In the genomic region with DNA sequence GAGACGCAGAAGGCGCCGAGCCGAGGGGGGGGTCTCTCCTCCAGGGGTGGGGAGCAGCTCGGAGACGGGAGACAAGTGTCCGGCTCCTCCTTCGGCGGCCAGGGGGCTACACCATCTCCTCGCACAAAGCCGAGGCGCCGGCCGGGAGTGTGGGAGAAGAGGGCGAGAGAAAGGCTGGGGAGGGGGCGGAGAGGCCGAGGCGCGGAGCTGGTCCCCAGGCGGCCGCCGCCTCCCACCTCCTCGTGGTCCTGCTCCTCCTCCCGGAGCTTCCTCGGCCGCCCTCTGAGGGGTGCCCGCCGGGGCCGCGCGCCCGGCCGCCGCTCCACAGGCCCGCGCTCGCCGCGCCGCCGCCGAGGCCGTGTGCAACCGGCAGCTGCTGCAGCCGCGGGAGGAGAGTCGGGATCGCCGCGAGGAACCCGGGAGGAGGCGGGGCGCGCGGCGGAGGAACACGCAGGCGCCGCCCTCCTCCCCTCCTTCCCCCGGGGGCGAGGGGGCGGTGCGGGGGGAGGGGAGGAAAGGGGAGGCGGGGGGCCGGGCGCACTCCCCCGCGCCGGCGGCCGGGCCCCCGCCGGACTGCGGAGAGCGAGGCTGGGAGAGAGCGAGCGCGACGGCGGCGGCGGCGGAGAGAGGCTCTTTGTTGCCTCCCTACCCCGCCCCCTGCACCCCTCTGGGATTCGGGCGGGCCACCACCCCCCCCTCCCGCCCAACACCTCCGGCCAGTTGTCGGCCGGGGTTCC, we compare ENCODE assay signal across 8 cellular contexts. TPM values are rescaled to one million over a fixed set of nuclear protein-coding genes. Genes with fewer than 3 reads are reported as not detected.
DNase-seq lines count a peak whose midpoint lies in the region; ATAC-seq, FAIRE-seq and TF ChIP-seq lines count a peak whose summit lies in the region.

A gene (minus strand): TSS at position 398 of the 737 bp plus-strand sequence. CDS start 433 bp downstream, outside the sequence.

- H3K4me1 ChIP-seq in neutrophil (ENCODE audit: control insufficient read depth in 1 of 2, insufficient read depth in 1 of 2, low read depth in 1 of 2, low read length in 1 of 2) (peaks cover 14 to 22% of the 10 kb centered on the region in 2 experiments), upper lobe of right lung (peaks cover 5% of the 10 kb centered on the region)

- H3K36me3 ChIP-seq in neutrophil = no peaks in the 10 kb centered on the region
- no peaks in the 10 kb centered on the region for H3K36me3 ChIP-seq in upper lobe of right lung

- intact Hi-C loops in upper lobe of right lung (cut with DNase I) = no loop called here

- no peak for FAIRE-seq in RCC 7860 (lab: Jason Lieb, UNC)

- H3K27me3 Mint-ChIP-seq in IgD-negative memory B cell (peaks cover 8% of the 10 kb centered on the region), glutamatergic neuron (ENCODE audit: unreplicated experiment) (peaks cover 12% of the 10 kb centered on the region)
- peaks cover 71% of the 10 kb centered on the region for H3K27me3 Mint-ChIP-seq in activated naive CD8-positive, alpha-beta T cell treated with anti-CD3 and anti-CD28 coated beads, Interleukin-2, amount 10 ng/mL, durations not matched to agents 7 days and 5 days

- peak; percentile 87 for DNase-seq in AG08395 (ENCODE audit: low spot score)
- peak; percentile 78 for DNase-seq in RCC 7860 (ENCODE audit: low spot score)
- peak; percentile 58 for DNase-seq in activated naive CD8-positive, alpha-beta T cell treated with anti-CD3 and anti-CD28 coated beads, Interleukin-2, amount 10 ng/mL, durations not matched to agents 7 days and 5 days
- DNase-seq in glutamatergic neuron = peak; percentile 92
- DNase-seq in upper lobe of right lung = peak; percentile 90

- H3K4me3 Mint-ChIP-seq in IgD-negative memory B cell = peak within 1 kb of the TSS; percentile 83 to 97 (median 90)
- H3K4me3 Mint-ChIP-seq in activated naive CD8-positive, alpha-beta T cell treated with anti-CD3 and anti-CD28 coated beads, Interleukin-2, amount 10 ng/mL, durations not matched to agents 7 days and 5 days = peak within 1 kb of the TSS; percentile 87
- H3K4me3 Mint-ChIP-seq in glutamatergic neuron (ENCODE audit: unreplicated experiment) = peak within 1 kb of the TSS; percentile 100

- H3K4me3 ChIP-seq in neutrophil (ENCODE audit: low read depth in 1 of 2, low read length in 1 of 2) = peak within 1 kb of the TSS; percentile 29 to 66
- H3K4me3 ChIP-seq in upper lobe of right lung = peak within 1 kb of the TSS; percentile 83

- ATAC-seq in GM19035 (IDR thresholded peaks at IDR 0.05; ENCODE audit: unreplicated experiment) (peak; percentile 70), upper lobe of right lung (peak; percentile 95)
- ATAC-seq in activated naive CD8-positive, alpha-beta T cell treated with anti-CD3 and anti-CD28 coated beads, Interleukin-2, amount 10 ng/mL, durations not matched to agents 7 days and 5 days (ENCODE audit: low read depth) = peak; percentile 68

- peak within 1 kb of the TSS in 2 of 3 donors; percentile 39 to 71 for H3K27ac Mint-ChIP-seq in IgD-negative memory B cell
- peak within 1 kb of the TSS; percentile 77 for H3K27ac Mint-ChIP-seq in activated naive CD8-positive, alpha-beta T cell treated with anti-CD3 and anti-CD28 coated beads, Interleukin-2, amount 10 ng/mL, durations not matched to agents 7 days and 5 days
- peak within 1 kb of the TSS; percentile 100 for H3K27ac Mint-ChIP-seq in glutamatergic neuron (ENCODE audit: unreplicated experiment)

- peaks cover 11 to 18% (median 15%) of the 10 kb centered on the region in 3 donors for H3K4me1 Mint-ChIP-seq in IgD-negative memory B cell
- H3K4me1 Mint-ChIP-seq in activated naive CD8-positive, alpha-beta T cell treated with anti-CD3 and anti-CD28 coated beads, Interleukin-2, amount 10 ng/mL, durations not matched to agents 7 days and 5 days = peaks cover 9% of the 10 kb centered on the region
- peaks cover 23% of the 10 kb centered on the region for H3K4me1 Mint-ChIP-seq in glutamatergic neuron (ENCODE audit: low read depth, unreplicated experiment)

- TF ChIP-seq CTCF in glutamatergic neuron (IDR thresholded peaks at IDR 0.05; ENCODE audit: partially characterized antibody, unreplicated experiment) = peak; percentile 14
- TF ChIP-seq CTCF in neutrophil (IDR thresholded peaks at IDR 0.05) = no peak
- TF ChIP-seq CTCF in upper lobe of right lung (IDR thresholded peaks at IDR 0.05) = no peak

- POLR2A ChIA-PET in activated naive CD8-positive, alpha-beta T cell treated with anti-CD3 and anti-CD28 coated beads, Interleukin-2, amount 10 ng/mL, durations not matched to agents 7 days and 5 days (lab: Charles Lee) = interaction anchor here (0.5 kb wide), 1 partner anchor 134 kb away, joined by 3 read pairs; no protein-coding TSS in a partner anchor

- H3K27ac ChIP-seq in neutrophil = no peak within 1 kb of the TSS
- H3K27ac ChIP-seq in upper lobe of right lung = peak within 1 kb of the TSS; percentile 83

- H3K27me3 ChIP-seq in neutrophil = peaks cover 98% of the 10 kb centered on the region
- no peaks in the 10 kb centered on the region for H3K27me3 ChIP-seq in upper lobe of right lung

- H3K9me3 Mint-ChIP-seq in IgD-negative memory B cell (no peaks in the 10 kb centered on the region), glutamatergic neuron (ENCODE audit: unreplicated experiment) (peaks cover 21% of the 10 kb centered on the region)
- no peaks in the 10 kb centered on the region for H3K9me3 Mint-ChIP-seq in activated naive CD8-positive, alpha-beta T cell treated with anti-CD3 and anti-CD28 coated beads, Interleukin-2, amount 10 ng/mL, durations not matched to agents 7 days and 5 days

- H3K9me3 ChIP-seq in neutrophil = no peaks in the 10 kb centered on the region
- no peaks in the 10 kb centered on the region for H3K9me3 ChIP-seq in upper lobe of right lung

- H3K36me3 Mint-ChIP-seq in IgD-negative memory B cell (no peaks in the 10 kb centered on the region), glutamatergic neuron (ENCODE audit: unreplicated experiment) (peaks cover 7% of the 10 kb centered on the region)
- H3K36me3 Mint-ChIP-seq in activated naive CD8-positive, alpha-beta T cell treated with anti-CD3 and anti-CD28 coated beads, Interleukin-2, amount 10 ng/mL, durations not matched to agents 7 days and 5 days = no peaks in the 10 kb centered on the region

RNA-seq across cellular contexts. Expression of the gene that starts here (rescaled TPM):
- polyA plus RNA-seq in IgD-negative memory B cell = 0.04 TPM
- total RNA-seq in activated naive CD8-positive, alpha-beta T cell treated with anti-CD3 and anti-CD28 coated beads, Interleukin-2, amount 10 ng/mL, durations not matched to agents 7 days and 5 days = not detected
- total RNA-seq in glutamatergic neuron (ENCODE audit: unreplicated experiment) (265 TPM), upper lobe of right lung (67.4 TPM)

Comparison
In these comparisons a context has a peak if more than half of its experiments do, and no peak if none do; other contexts are left out.
1. RNA of the gene that starts here (total RNA-seq): 265 TPM in glutamatergic neuron (single experiment) and 67.4 TPM in upper lobe of right lung (single experiment); not detected in activated naive CD8-positive, alpha-beta T cell treated with anti-CD3 and anti-CD28 coated beads, Interleukin-2, amount 10 ng/mL, durations not matched to agents 7 days and 5 days; every median in the first group is over 10 times any median in the second.
2. Peak in DNase-seq and ATAC-seq in activated naive CD8-positive, alpha-beta T cell treated with anti-CD3 and anti-CD28 coated beads, Interleukin-2, amount 10 ng/mL, durations not matched to agents 7 days and 5 days; RNA of the gene not detected or under 1 TPM.
3. Peak in every context shown above with its lines, with median percentiles within 50 percentile points of each other: DNase-seq, ATAC-seq, H3K27ac Mint-ChIP-seq and H3K4me3 Mint-ChIP-seq.